Comparison of ENCODE assay signal across 15 cellular contexts in the genomic region with DNA sequence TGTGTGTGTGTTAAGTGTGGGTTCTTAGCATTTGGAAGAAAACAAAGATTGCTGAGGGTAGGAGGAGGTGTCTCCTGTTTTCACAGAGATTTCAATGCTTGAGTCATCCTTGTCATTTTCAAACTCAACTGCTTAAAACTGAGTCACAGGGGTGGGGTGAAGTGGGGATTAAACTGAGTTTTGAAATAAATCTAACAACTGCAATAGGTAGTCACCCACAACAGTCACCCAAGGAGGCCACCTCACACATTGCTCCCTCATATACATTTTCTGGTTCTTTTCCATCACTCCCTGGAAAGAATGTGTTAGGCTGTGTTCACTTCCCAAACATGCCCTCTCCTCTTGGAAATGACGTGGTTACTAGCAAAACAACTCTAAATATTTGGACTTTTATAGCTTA.
DNase-seq lines count a peak whose midpoint lies in the region; ATAC-seq and TF ChIP-seq lines count a peak whose summit lies in the region.
"Had no signal": no experiment of that assay in that cellular context is flagged by ENCODE, and none has a peak within 500 bp of the region (broad histone marks: within the 10 kb centered on the region; RNA-seq: fewer than 3 reads in every experiment).

No MANE protein-coding gene starts in this region.

- H3K27me3 Mint-ChIP-seq in stimulated activated naive CD8-positive, alpha-beta T cell treated with anti-CD3 and anti-CD28 coated beads, Interleukin-15, Interleukin-2, amounts not matched to agents 100 ng/mL and 50 ng/mL, for 24 hours = peaks cover 20% of the 10 kb centered on the region

- H4K8ac ChIP-seq in mesendoderm (ENCODE audit: low read depth, low read length) = no peak overlapping the region

- BruUV-seq in Panc1 (replicated peaks; lab: Mats Ljungman, UMichigan) = no TSS peak

- in situ Hi-C loops in Panc1 (cut with HindIII; ENCODE audit: low pct_unique_long_range_greater_than_20kb, low sequenced_read_pairs) = no loop called here

- H3K4me1 Mint-ChIP-seq in stimulated activated naive CD8-positive, alpha-beta T cell treated with anti-CD3 and anti-CD28 coated beads, Interleukin-15, Interleukin-2, amounts not matched to agents 100 ng/mL and 50 ng/mL, for 24 hours (ENCODE audit: low read depth) = peaks cover 47% of the 10 kb centered on the region

- no peak overlapping the region for H3K27ac ChIP-seq in Panc1 (ENCODE audit: low read length)
- H3K27ac ChIP-seq in fibroblast of lung (ENCODE audit: insufficient read depth, low read length) = no peak overlapping the region
- H3K27ac ChIP-seq in mesendoderm (ENCODE audit: low read depth, low read length) = no peak overlapping the region
- no peak overlapping the region for H3K27ac ChIP-seq in sigmoid colon
- H3K27ac ChIP-seq in tibial nerve = no peak overlapping the region
- H3K27ac ChIP-seq: body of pancreas, esophagus squamous epithelium had no signal

- no peak overlapping the region for H3K18ac ChIP-seq in mesendoderm (ENCODE audit: low read length)

- H2BK15ac ChIP-seq in mesendoderm (replicated peaks; ENCODE audit: low read depth) = no peak overlapping the region

- no CpG with 5 or more reads among the region's 1 CpG for WGBS in mesendoderm (ENCODE audit: extremely low coverage, insufficient coverage, low lambda C conversion rate)
- WGBS in sigmoid colon, 2 donors = 8 to 21% methylated on average over 1 of the region's 1 CpG
- WGBS in tibial nerve, 2 donors = 27 to 28% methylated on average over 1 of the region's 1 CpG

- ATAC-seq in Panc1 = no peak
- ATAC-seq: body of pancreas; CD8-positive, alpha-beta T cell; K562; left colon had no signal

- H3K56ac ChIP-seq in mesendoderm (ENCODE audit: low read length) = no peak overlapping the region

- H2AFZ ChIP-seq in fibroblast of lung (ENCODE audit: low read length) = no peak overlapping the region

- TF ChIP-seq CTCF in Panc1 (IDR thresholded peaks at IDR 0.05) = no peak
- no peak for TF ChIP-seq CTCF in fibroblast of lung (conservative IDR thresholded peaks at IDR 0.05 in 1 of 2, IDR thresholded peaks at IDR 0.05 in 1 of 2; ENCODE audit: low read depth in 1 of 2, low read length in 2 of 2)
- TF ChIP-seq CTCF in sigmoid colon (IDR thresholded peaks at IDR 0.05) = no peak
- TF ChIP-seq CTCF in tibial nerve (IDR thresholded peaks at IDR 0.05) = no peak

- H3K27ac Mint-ChIP-seq in stimulated activated naive CD8-positive, alpha-beta T cell treated with anti-CD3 and anti-CD28 coated beads, Interleukin-15, Interleukin-2, amounts not matched to agents 100 ng/mL and 50 ng/mL, for 24 hours = peak overlapping the region; percentile 61
- H3K27ac Mint-ChIP-seq: CD8-positive, alpha-beta T cell had no signal

- TF ChIP-seq EP300 in sigmoid colon (IDR thresholded peaks at IDR 0.05) (no peak), tibial nerve (IDR thresholded peaks at IDR 0.05) (no peak)

- H2BK120ac ChIP-seq in mesendoderm (ENCODE audit: low read depth, low read length) = no peak overlapping the region

- H3K79me2 ChIP-seq in fibroblast of lung (ENCODE audit: control insufficient read depth, insufficient read depth, low read length) (no peaks in the 10 kb centered on the region), mesendoderm (ENCODE audit: control insufficient read depth, insufficient read depth, low read length) (no peaks in the 10 kb centered on the region)

- intact Hi-C loops in Panc1 (cut with micrococcal nuclease; ENCODE audit: unreplicated experiment) = no loop called here
- intact Hi-C loops in sigmoid colon (cut with DNase I) = no loop called here

- H3K4me2 ChIP-seq in fibroblast of lung (ENCODE audit: extremely low read depth, insufficient read depth, low read length) (no peak overlapping the region), mesendoderm (ENCODE audit: low read length) (no peak overlapping the region)

- peak; percentile 2 to 3 for DNase-seq in stimulated activated CD4-positive, alpha-beta T cell treated with anti-CD3 and anti-CD28 coated beads, Interleukin-12 subunit alpha, Interleukin-12 subunit beta, amount 100 ng/mL, for 24 hours (ENCODE audit: low read depth in 2 of 2)
- no peak for DNase-seq in stimulated activated CD4-positive, alpha-beta T cell treated with anti-CD3 and anti-CD28 coated beads, Interleukin-4, amount 100 ng/mL, for 4 hours
- peak; percentile 54 for DNase-seq in Panc1 (ENCODE audit: low read depth, low spot score)
- DNase-seq in fibroblast of lung (ENCODE audit: low read depth in 2 of 2) = peak; percentile 25 to 52
- no peak for DNase-seq in mesendoderm
- no peak for DNase-seq in sigmoid colon
- DNase-seq in tibial nerve (ENCODE audit: low spot score in 2 of 2) = no peak
- DNase-seq: body of pancreas; CD8-positive, alpha-beta T cell; esophagus squamous epithelium; left colon; NCI-H2171; SHP77 treated with DMSO at 0.1 percent for 48 hours had no signal

- POLR2A ChIA-PET in Panc1 (lab: Charles Lee) = no interaction called here

- CTCF ChIA-PET in Panc1 (lab: Charles Lee) = no interaction called here

- H3K4me3 Mint-ChIP-seq in stimulated activated naive CD8-positive, alpha-beta T cell treated with anti-CD3 and anti-CD28 coated beads, Interleukin-15, Interleukin-2, amounts not matched to agents 100 ng/mL and 50 ng/mL, for 24 hours = no peak overlapping the region
- H3K4me3 Mint-ChIP-seq: CD8-positive, alpha-beta T cell had no signal

- H3K9ac ChIP-seq in fibroblast of lung (ENCODE audit: insufficient read depth, low read length) = no peak overlapping the region
- H3K9ac ChIP-seq in mesendoderm (ENCODE audit: low read length) = no peak overlapping the region

- H4K5ac ChIP-seq in mesendoderm (ENCODE audit: low read length) = no peak overlapping the region

- H3K9me3 Mint-ChIP-seq in stimulated activated naive CD8-positive, alpha-beta T cell treated with anti-CD3 and anti-CD28 coated beads, Interleukin-15, Interleukin-2, amounts not matched to agents 100 ng/mL and 50 ng/mL, for 24 hours = no peaks in the 10 kb centered on the region
- H3K9me3 Mint-ChIP-seq: CD8-positive, alpha-beta T cell had no signal

- H4K20me1 ChIP-seq in fibroblast of lung (ENCODE audit: control insufficient read depth, extremely low read depth, insufficient read depth, low read length) = no peaks in the 10 kb centered on the region

- H3K4me1 ChIP-seq in Panc1 (ENCODE audit: control insufficient read depth, insufficient read depth, low read length) = no peaks in the 10 kb centered on the region
- H3K4me1 ChIP-seq in fibroblast of lung (ENCODE audit: control insufficient read depth, extremely low read depth, insufficient read depth, low read length) = no peaks in the 10 kb centered on the region
- H3K4me1 ChIP-seq in mesendoderm (ENCODE audit: control insufficient read depth, low read depth, low read length) = no peaks in the 10 kb centered on the region
- H3K4me1 ChIP-seq in sigmoid colon = no peaks in the 10 kb centered on the region
- H3K4me1 ChIP-seq in tibial nerve = no peaks in the 10 kb centered on the region
- H3K4me1 ChIP-seq: body of pancreas, esophagus squamous epithelium had no signal

- no peaks in the 10 kb centered on the region for H3K27me3 ChIP-seq in Panc1 (ENCODE audit: control insufficient read depth, insufficient read depth, low read length)
- no peaks in the 10 kb centered on the region for H3K27me3 ChIP-seq in fibroblast of lung (ENCODE audit: control insufficient read depth, insufficient read depth, low read length)
- no peaks in the 10 kb centered on the region for H3K27me3 ChIP-seq in mesendoderm (ENCODE audit: insufficient read depth, low read length, poor library complexity)
- no peaks in the 10 kb centered on the region for H3K27me3 ChIP-seq in sigmoid colon
- H3K27me3 ChIP-seq in tibial nerve = no peaks in the 10 kb centered on the region
- H3K27me3 ChIP-seq: body of pancreas had no signal

- H3K79me1 ChIP-seq in mesendoderm (ENCODE audit: low read length) = no peaks in the 10 kb centered on the region

- TF ChIP-seq POLR2A in sigmoid colon (IDR thresholded peaks at IDR 0.05) (no peak), tibial nerve (IDR thresholded peaks at IDR 0.05) (no peak)

- no peak overlapping the region for H3K4me3 ChIP-seq in Panc1 (ENCODE audit: low read depth in 2 of 2, low read length in 2 of 2)
- no peak overlapping the region for H3K4me3 ChIP-seq in fibroblast of lung (replicated peaks in 1 of 4; ENCODE audit: control extremely low read depth in 1 of 4, insufficient read depth in 1 of 4, low read depth in 3 of 4, low read length in 4 of 4)
- H3K4me3 ChIP-seq in mesendoderm (ENCODE audit: low read length) = no peak overlapping the region
- H3K4me3 ChIP-seq in sigmoid colon = no peak overlapping the region
- H3K4me3 ChIP-seq in tibial nerve = no peak overlapping the region
- H3K4me3 ChIP-seq: body of pancreas, esophagus squamous epithelium, K562 had no signal

- no peak overlapping the region for H3K4ac ChIP-seq in mesendoderm (ENCODE audit: low read depth, low read length)

- no peak overlapping the region for H2BK5ac ChIP-seq in mesendoderm (ENCODE audit: low read length)

- peaks cover 3% of the 10 kb centered on the region for H3K36me3 Mint-ChIP-seq in stimulated activated naive CD8-positive, alpha-beta T cell treated with anti-CD3 and anti-CD28 coated beads, Interleukin-15, Interleukin-2, amounts not matched to agents 100 ng/mL and 50 ng/mL, for 24 hours (ENCODE audit: low read depth)
- H3K36me3 Mint-ChIP-seq: CD8-positive, alpha-beta T cell had no signal

- no peak overlapping the region for H3K23ac ChIP-seq in mesendoderm (ENCODE audit: low read length)

- H3K9me3 ChIP-seq in Panc1 (ENCODE audit: control insufficient read depth, insufficient read depth, low read depth, low read length) (no peaks in the 10 kb centered on the region), fibroblast of lung (ENCODE audit: control insufficient read depth, insufficient read depth, low read depth, low read length) (no peaks in the 10 kb centered on the region), sigmoid colon (no peaks in the 10 kb centered on the region), tibial nerve (no peaks in the 10 kb centered on the region)
- H3K9me3 ChIP-seq: body of pancreas, esophagus squamous epithelium had no signal

- H2AK5ac ChIP-seq in mesendoderm (ENCODE audit: low read length) = no peak overlapping the region

- H3K36me3 ChIP-seq in Panc1 (ENCODE audit: control insufficient read depth, insufficient read depth, low read length) = no peaks in the 10 kb centered on the region
- no peaks in the 10 kb centered on the region for H3K36me3 ChIP-seq in fibroblast of lung (ENCODE audit: control insufficient read depth, insufficient read depth, low read length)
- no peaks in the 10 kb centered on the region for H3K36me3 ChIP-seq in mesendoderm (ENCODE audit: control insufficient read depth, insufficient read depth, low read length)
- H3K36me3 ChIP-seq in sigmoid colon = no peaks in the 10 kb centered on the region
- no peaks in the 10 kb centered on the region for H3K36me3 ChIP-seq in tibial nerve
- H3K36me3 ChIP-seq: esophagus squamous epithelium had no signal

Comparison
In these comparisons a context has a peak if more than half of its experiments do, and no peak if none do; other contexts are left out.
1. DNase-seq: peak in stimulated activated CD4-positive, alpha-beta T cell treated with anti-CD3 and anti-CD28 coated beads, Interleukin-12 subunit alpha, Interleukin-12 subunit beta, amount 100 ng/mL, for 24 hours (2 of 2), Panc1 (single experiment) and fibroblast of lung (2 of 2); none in stimulated activated CD4-positive, alpha-beta T cell treated with anti-CD3 and anti-CD28 coated beads, Interleukin-4, amount 100 ng/mL, for 4 hours (0 of 2), mesendoderm (single experiment), sigmoid colon (single experiment) and tibial nerve (0 of 2).